Comparison of ENCODE assay signal across 27 cellular contexts in the genomic region with DNA sequence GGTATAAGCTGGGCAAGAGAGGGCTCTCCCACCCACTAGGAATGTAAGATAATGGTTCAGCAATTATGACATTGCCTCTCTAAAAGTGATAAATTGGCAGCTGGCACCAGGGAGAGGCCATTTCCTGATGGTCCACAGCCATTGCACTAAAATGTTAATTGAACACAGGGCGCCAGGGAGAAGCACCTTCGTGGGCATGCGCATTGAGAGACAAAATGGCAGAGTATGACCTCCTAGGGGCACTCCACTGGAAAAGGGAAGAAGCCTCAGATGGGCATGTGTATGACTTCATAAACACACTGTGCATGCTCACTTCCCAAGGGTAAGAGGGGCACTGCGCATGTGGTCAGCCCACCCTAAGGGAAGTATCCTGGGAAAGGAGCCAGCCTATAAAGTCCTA.
"Had no signal": no experiment of that assay in that cellular context is flagged by ENCODE, and none has a peak within 500 bp of the region (broad histone marks: within the 10 kb centered on the region; RNA-seq: fewer than 3 reads in every experiment).

No MANE protein-coding gene starts in this region.

- H3K4me1 ChIP-seq: colonic mucosa, esophagus squamous epithelium, gastrocnemius medialis, heart right ventricle, left lung, lower lobe of right lung had no signal

- H3K27me3 ChIP-seq: colonic mucosa, esophagus squamous epithelium, gastrocnemius medialis, heart right ventricle, left lung had no signal

- H3K36me3 ChIP-seq: colonic mucosa, esophagus squamous epithelium, gastrocnemius medialis, heart right ventricle, left lung, lower lobe of right lung had no signal

- H3K27ac ChIP-seq: colonic mucosa, epithelial cell of prostate, esophagus squamous epithelium, gastrocnemius medialis, heart right ventricle, left lung, lower lobe of right lung had no signal

- H3K27me3 Mint-ChIP-seq: dendritic cell treated with granulocyte-macrophage colony-stimulating factor and Interleukin-4, amounts not matched to agents 40 ng/mL and 50 ng/mL, for 4 days had no signal

- H3K4me3 ChIP-seq: colonic mucosa, esophagus squamous epithelium, gastrocnemius medialis, heart right ventricle, left lung, lower lobe of right lung had no signal

- H3K27ac Mint-ChIP-seq: dendritic cell treated with granulocyte-macrophage colony-stimulating factor and Interleukin-4, amounts not matched to agents 40 ng/mL and 50 ng/mL, for 4 days; effector memory CD8-positive, alpha-beta T cell; endodermal cell; mesothelial cell of epicardium; naive thymus-derived CD4-positive, alpha-beta T cell had no signal

- H3K9me3 ChIP-seq: colonic mucosa, esophagus squamous epithelium, gastrocnemius medialis had no signal

- DNase-seq: colonic mucosa; cortex of kidney; effector CD8-positive, alpha-beta T cell; effector memory CD8-positive, alpha-beta T cell; endodermal cell; erythroblast; esophagus squamous epithelium; foreskin fibroblast; foreskin melanocyte; gastrocnemius medialis; glutamatergic neuron; head of caudate nucleus; heart right ventricle; hippocampal formation; left cardiac atrium; left lung; left ventricle myocardium superior; lower lobe of right lung; mesenchymal stem cell; naive thymus-derived CD4-positive, alpha-beta T cell had no signal

- H3K4me3 Mint-ChIP-seq: dendritic cell treated with granulocyte-macrophage colony-stimulating factor and Interleukin-4, amounts not matched to agents 40 ng/mL and 50 ng/mL, for 4 days; effector memory CD8-positive, alpha-beta T cell; endodermal cell; mesothelial cell of epicardium; naive thymus-derived CD4-positive, alpha-beta T cell had no signal

- FAIRE-seq: endometrium, islet of Langerhans, keratinocyte had no signal

- ATAC-seq: effector memory CD8-positive, alpha-beta T cell; esophagus mucosa; gastrocnemius medialis; heart right ventricle; left cardiac atrium; left lung; left ventricle myocardium superior; lower lobe of right lung; naive thymus-derived CD4-positive, alpha-beta T cell had no signal

- H3K4me1 Mint-ChIP-seq: mesothelial cell of epicardium; naive thymus-derived CD4-positive, alpha-beta T cell had no signal
